In genomic region chr1:118115567-118116272, GRCh38 we compare ENCODE assay signal across 33 cellular contexts.
A peak's percentile ranks its signal among the peaks of the same experiment; 100 is the strongest.
DNase-seq lines count a peak whose midpoint lies in the region; ATAC-seq, FAIRE-seq and TF ChIP-seq lines count a peak whose summit lies in the region.
"Had no signal": no experiment of that assay in that cellular context is flagged by ENCODE, and none has a peak within 500 bp of the region (broad histone marks: within the 10 kb centered on the region; RNA-seq: fewer than 3 reads in every experiment).

No MANE protein-coding gene starts in this region.

- H3K4me2 ChIP-seq in K562 (ENCODE audit: insufficient read depth, low read length): no peak overlapping the region
- H3K4me2 ChIP-seq: KMS-11 had no signal

- no peaks in the 10 kb centered on the region for H3K9me1 ChIP-seq in K562 (ENCODE audit: control insufficient read depth, insufficient read depth, low read length)

- no peaks in the 10 kb centered on the region for H3K4me1 ChIP-seq in K562 (replicated peaks in 1 of 2; ENCODE audit: control insufficient read depth in 2 of 2, insufficient read depth in 2 of 2, low read length in 2 of 2)
- H3K4me1 ChIP-seq: BE2C, spleen had no signal

- H3K79me2 ChIP-seq in K562 (ENCODE audit: control insufficient read depth, insufficient read depth, low read length): no peaks in the 10 kb centered on the region

- 0% methylated on average over 6 of the region's 6 CpGs for WGBS in K562 (ENCODE audit: insufficient coverage, low coverage, missing lambda C conversion rate)

- FAIRE-seq in K562 (lab: Jason Lieb, UNC) (peak; percentile 19), urothelium cell line (lab: Jason Lieb, UNC) (no peak)
- FAIRE-seq: endometrium, islet of Langerhans had no signal

- no peak overlapping the region for H3K9ac ChIP-seq in K562 (ENCODE audit: insufficient read depth in 1 of 2, low read depth in 2 of 2, low read length in 2 of 2)
- H3K9ac ChIP-seq: KMS-11 had no signal

- H4K20me1 ChIP-seq in K562 (replicated peaks; ENCODE audit: control insufficient read depth, insufficient read depth, low read length): no peaks in the 10 kb centered on the region

- no peak for TF ChIP-seq POLR2A in K562 (conservative IDR thresholded peaks at IDR 0.05)

- H3K27ac ChIP-seq in K562 (ENCODE audit: extremely low read depth, low read depth, low read length): no peak overlapping the region
- H3K27ac ChIP-seq: KMS-11, lower lobe of right lung, spleen had no signal

- no TSS peak for BruUV-seq in K562 (replicated peaks; lab: Mats Ljungman, UMichigan)

- ATAC-seq in K562 (no peak), HG03175 (IDR thresholded peaks at IDR 0.05; ENCODE audit: unreplicated experiment) (no peak), GM18870 (IDR thresholded peaks at IDR 0.05; ENCODE audit: unreplicated experiment) (no peak)
- ATAC-seq: lower lobe of right lung, T-cell had no signal

- no peak for TF ChIP-seq CTCF in K562 (IDR thresholded peaks at IDR 0.05 in 2 of 3, conservative IDR thresholded peaks at IDR 0.05 in 1 of 3; ENCODE audit: insufficient read depth in 2 of 3, low read depth in 1 of 3, low read length in 3 of 3)

- no peak overlapping the region for H3K4me3 ChIP-seq in K562
- H3K4me3 ChIP-seq: lower lobe of right lung, spleen, tibial nerve had no signal

- H2AFZ ChIP-seq in K562 (ENCODE audit: low read depth, low read length): no peak overlapping the region

- no peaks in the 10 kb centered on the region for H3K36me3 ChIP-seq in K562 (ENCODE audit: control insufficient read depth, insufficient read depth, low read length)
- H3K36me3 ChIP-seq: BE2C, lower lobe of right lung, spleen, tibial nerve had no signal

- no peak for TF ChIP-seq RAD21 in K562 (CRISPR knock-in tag; conservative IDR thresholded peaks at IDR 0.05 in 1 of 2, IDR thresholded peaks at IDR 0.05 in 1 of 2)

- TF ChIP-seq EP300 in K562 (IDR thresholded peaks at IDR 0.05; ENCODE audit: low read length): no peak

- DNase-seq in DMS53 (lab: John Stamatoyannopoulos, UW): peak; percentile 1
- DNase-seq in DMS53 treated with DMSO at 0.1 percent for 48 hours (lab: John Stamatoyannopoulos, UW; ENCODE audit: unreplicated experiment): no peak
- no peak for DNase-seq in K562 (ENCODE audit: extremely low read depth in 1 of 4, low spot score in 3 of 4)
- DNase-seq in kidney tubule cell (ENCODE audit: low spot score): peak; percentile 50
- peak; percentile 48 for DNase-seq in urothelium cell line (ENCODE audit: low spot score)
- no peak for DNase-seq in GF-D8 (lab: John Stamatoyannopoulos, UW)
- DNase-seq: 8988T; activated naive CD4-positive, alpha-beta T cell treated with anti-CD3 and anti-CD28 coated beads for 36 hours; activated T-cell treated with anti-CD3 and anti-CD28 coated beads, Interleukin-2, amount 50 U/mL, for 48 hours; amygdala; BE2C; caudate nucleus; DMS79 treated with DMSO at 0.1 percent for 48 hours; foreskin melanocyte; H7; hypothalamus; lower lobe of right lung; NCI-H1048; NCI-H2029; NCI-H446; occipital lobe; OCI-M1; retina; spleen; stimulated activated CD4-positive, alpha-beta T cell treated with anti-CD3 and anti-CD28 coated beads, Interleukin-4, amount 100 ng/mL, for 24 hours; stimulated activated naive CD4-positive, alpha-beta T cell treated with Interleukin-2 at 50 U/mL for 16 hours; T-cell had no signal

- POLR2A ChIA-PET in K562 (lab: Yijun Ruan, JAX): interaction anchor here (0.6 kb wide), 1 partner anchor 16 kb away, joined by 3 read pairs; no protein-coding TSS in a partner anchor

- CTCF ChIA-PET in K562 (lab: Yijun Ruan, JAX; ENCODE audit: low intra/inter-chr PET ratio): no interaction called here

- H3K9me3 ChIP-seq in K562 (replicated peaks; ENCODE audit: control insufficient read depth, insufficient read depth, low read depth, low read length): no peaks in the 10 kb centered on the region
- H3K9me3 ChIP-seq: BE2C, lower lobe of right lung, spleen, tibial nerve had no signal

- intact Hi-C loops in K562 (cut with micrococcal nuclease): no loop called here

- in situ Hi-C loops in K562 (cut with MboI): no loop called here

- peaks cover 0 to 3% of the 10 kb centered on the region in 2 experiments; a peak in 1 of 5 replicates for H3K27me3 ChIP-seq in K562 (ENCODE audit: control insufficient read depth in 2 of 2, insufficient read depth in 2 of 2, low read length in 2 of 2)
- H3K27me3 ChIP-seq: spleen, tibial nerve had no signal

TF ChIP-seq in K562, 482 proteins besides CTCF, POLR2A, EP300 and RAD21:
- TF ChIP-seq SNRNP70 (optimal IDR thresholded peaks at IDR 0.05; ENCODE audit: low read depth, low read length) (no peak), PBX2 (CRISPR knock-in tag; IDR thresholded peaks at IDR 0.05; ENCODE audit: low read depth) (no peak), PBX2 (tag; conservative IDR thresholded peaks at IDR 0.05; ENCODE audit: low read depth) (0 out of 2 replicates have a peak, but pooled peaks have one; percentile 38)

Comparison
In these comparisons a context has a peak if more than half of its experiments do, and no peak if none do; other contexts are left out.
1. DNase-seq: peak in DMS53 (single experiment), kidney tubule cell (single experiment) and urothelium cell line (single experiment); none in DMS53 treated with DMSO at 0.1 percent for 48 hours (single experiment), K562 (0 of 4) and GF-D8 (single experiment).